Comparison of ENCODE assay signal across 8 cellular contexts in genomic region chr1:22143065-22143514, GRCh38. TPM values are rescaled to one million over a fixed set of nuclear protein-coding genes. Genes with fewer than 3 reads are reported as not detected.
DNase-seq lines count a peak whose midpoint lies in the region; ATAC-seq and TF ChIP-seq lines count a peak whose summit lies in the region.

Gene WNT4 (minus strand): TSS chr1:22143097. CDS start chr1:22142922, 175 bp downstream.

- ATAC-seq in natural killer cell = peak; percentile 60 to 85 (median 85)
- no peak for ATAC-seq in GM21529 (IDR thresholded peaks at IDR 0.05; ENCODE audit: unreplicated experiment)

- H3K4me3 Mint-ChIP-seq in activated CD4-positive, alpha-beta T cell treated with anti-CD3 and anti-CD28 coated beads, Interleukin-2, amount 10 ng/mL, durations not matched to agents 24 days and 14 days = peak within 1 kb of the TSS; percentile 77
- peak within 1 kb of the TSS; percentile 83 for H3K4me3 Mint-ChIP-seq in natural killer cell

- intact Hi-C loops in activated CD4-positive, alpha-beta T cell treated with anti-CD3 and anti-CD28 coated beads, Interleukin-2, amount 10 ng/mL, durations not matched to agents 24 days and 14 days (cut with micrococcal nuclease) = no loop called here
- intact Hi-C loops in natural killer cell (cut with micrococcal nuclease) = no loop called here

- DNase-seq in DMS53 (lab: John Stamatoyannopoulos, UW) (peak; percentile 84), HFF-Myc (ENCODE audit: extremely low read depth, low read depth) (no peak), fibroblast of gingiva (ENCODE audit: low read depth) (peak; percentile 8), natural killer cell (peak; percentile 32), dedifferentiated amniotic fluid mesenchymal stem cell (ENCODE audit: extremely low spot score) (no peak), COR-L47 (lab: John Stamatoyannopoulos, UW) (no peak)
- DNase-seq in activated CD4-positive, alpha-beta T cell treated with anti-CD3 and anti-CD28 coated beads, Interleukin-2, amount 10 ng/mL, durations not matched to agents 24 days and 14 days = peak; percentile 80

- H3K36me3 Mint-ChIP-seq in activated CD4-positive, alpha-beta T cell treated with anti-CD3 and anti-CD28 coated beads, Interleukin-2, amount 10 ng/mL, durations not matched to agents 24 days and 14 days (ENCODE audit: low read depth) = no peaks in the 10 kb centered on the region
- H3K36me3 Mint-ChIP-seq in natural killer cell = no peaks in the 10 kb centered on the region

- TF ChIP-seq CTCF in HFF-Myc (IDR thresholded peaks at IDR 0.05; ENCODE audit: low read depth, low read length, missing control alignments) (no peak), natural killer cell (IDR thresholded peaks at IDR 0.05) (no peak)

- H3K4me3 ChIP-seq in HFF-Myc (replicated peaks; ENCODE audit: low read depth, low read length) = 0 out of 2 replicates have a peak within 1 kb of the TSS, but pooled peaks have one; percentile 5

- H3K4me1 Mint-ChIP-seq in activated CD4-positive, alpha-beta T cell treated with anti-CD3 and anti-CD28 coated beads, Interleukin-2, amount 10 ng/mL, durations not matched to agents 24 days and 14 days = peaks cover 6% of the 10 kb centered on the region
- peaks cover 6 to 7% of the 10 kb centered on the region in 2 donors for H3K4me1 Mint-ChIP-seq in natural killer cell

- no peak within 1 kb of the TSS for H3K27ac Mint-ChIP-seq in activated CD4-positive, alpha-beta T cell treated with anti-CD3 and anti-CD28 coated beads, Interleukin-2, amount 10 ng/mL, durations not matched to agents 24 days and 14 days
- peak within 1 kb of the TSS in 1 of 2 donors; percentile 64 for H3K27ac Mint-ChIP-seq in natural killer cell

- no peaks in the 10 kb centered on the region for H3K9me3 Mint-ChIP-seq in activated CD4-positive, alpha-beta T cell treated with anti-CD3 and anti-CD28 coated beads, Interleukin-2, amount 10 ng/mL, durations not matched to agents 24 days and 14 days
- no peaks in the 10 kb centered on the region for H3K9me3 Mint-ChIP-seq in natural killer cell

- H3K27me3 Mint-ChIP-seq in activated CD4-positive, alpha-beta T cell treated with anti-CD3 and anti-CD28 coated beads, Interleukin-2, amount 10 ng/mL, durations not matched to agents 24 days and 14 days = peaks cover 62% of the 10 kb centered on the region
- peaks cover 33 to 41% of the 10 kb centered on the region in 2 donors for H3K27me3 Mint-ChIP-seq in natural killer cell (ENCODE audit: low read depth in 2 of 2)

RNA-seq across cellular contexts. Expression of gene WNT4, which starts in this region (rescaled TPM):
- total RNA-seq in activated CD4-positive, alpha-beta T cell treated with anti-CD3 and anti-CD28 coated beads, Interleukin-2, amount 10 ng/mL, durations not matched to agents 24 days and 14 days = not detected in 2 replicates
- total RNA-seq in natural killer cell = not detected

Comparison
In these comparisons a context has a peak if more than half of its experiments do, and no peak if none do; other contexts are left out.
1. Peak in DNase-seq in activated CD4-positive, alpha-beta T cell treated with anti-CD3 and anti-CD28 coated beads, Interleukin-2, amount 10 ng/mL, durations not matched to agents 24 days and 14 days; RNA of the gene not detected or under 1 TPM.
2. Peak in DNase-seq and ATAC-seq in natural killer cell; RNA of the gene not detected or under 1 TPM.
3. DNase-seq: peak in DMS53 (single experiment) and fibroblast of gingiva (single experiment); none in HFF-Myc (single experiment), dedifferentiated amniotic fluid mesenchymal stem cell (single experiment) and COR-L47 (single experiment).